Comparison of ENCODE assay signal across 13 cellular contexts in the genomic region with DNA sequence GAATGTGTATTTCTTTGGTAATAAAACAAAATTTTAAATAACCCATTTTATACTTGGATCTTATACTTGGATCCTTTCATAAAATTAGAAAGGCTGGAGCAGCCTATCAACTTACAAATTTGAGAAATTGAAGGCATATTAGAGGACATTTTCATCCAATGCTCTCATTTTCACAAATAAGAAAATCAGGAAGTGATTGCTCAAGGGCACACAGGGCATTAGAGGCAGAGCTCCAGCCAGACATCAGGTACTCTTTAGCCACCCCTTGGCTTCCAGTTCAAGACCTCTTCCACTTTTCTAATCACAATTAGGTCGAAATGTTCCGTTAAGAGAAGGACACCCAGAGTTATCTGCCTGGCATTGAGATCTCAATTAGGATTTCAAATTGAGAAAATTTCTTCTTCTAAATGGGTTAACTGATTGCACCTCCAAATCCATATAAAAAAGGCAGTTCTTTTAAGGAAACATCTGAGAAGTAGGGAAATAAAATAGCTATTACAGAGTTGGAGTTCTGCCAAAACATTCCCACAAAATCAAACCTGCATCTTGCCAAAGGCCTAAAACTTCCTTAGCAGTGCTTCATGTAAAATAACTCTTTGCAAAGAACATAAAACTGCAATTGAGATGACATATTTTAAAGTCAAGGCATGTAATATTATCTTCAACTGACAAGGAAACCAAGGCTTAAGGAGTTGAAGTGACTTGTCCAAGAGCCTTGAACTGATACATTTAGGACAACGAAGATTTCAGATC. TPM values are rescaled to one million over a fixed set of nuclear protein-coding genes. Genes with fewer than 3 reads are reported as not detected.
DNase-seq lines count a peak whose midpoint lies in the region; TF ChIP-seq lines count a peak whose summit lies in the region.
"Had no signal": no experiment of that assay in that cellular context is flagged by ENCODE, and none has a peak within 500 bp of the region (broad histone marks: within the 10 kb centered on the region; RNA-seq: fewer than 3 reads in every experiment).

No MANE protein-coding gene starts in this region.

- H4K20me1 ChIP-seq in BLaER1 treated with 17β-estradiol and CSF1 and Interleukin-3, amounts not matched to agents 10 nM and 100 nM: peaks cover 0 to 35% (median 0%) of the 10 kb centered on the region in 11 experiments; a peak in 4 of 22 replicates

- 0 out of 22 replicates have a peak, but pooled peaks cover 0 to 5% (median 0%) of the 10 kb centered on the region in 11 experiments for H3K36me3 ChIP-seq in BLaER1 treated with 17β-estradiol and CSF1 and Interleukin-3, amounts not matched to agents 10 nM and 100 nM
- H3K36me3 ChIP-seq in SJSA1 (peaks cover 50% of the 10 kb centered on the region), sigmoid colon (peaks cover 9 to 36% (median 14%) of the 10 kb centered on the region in 4 donors)

- H3K27me3 ChIP-seq in BLaER1 treated with 17β-estradiol and CSF1 and Interleukin-3, amounts not matched to agents 10 nM and 100 nM: peaks cover 0 to 22% (median 0%) of the 10 kb centered on the region in 11 experiments; a peak in 4 of 22 replicates
- H3K27me3 ChIP-seq in SJSA1 (replicated peaks) (no peaks in the 10 kb centered on the region), sigmoid colon (no peaks in the 10 kb centered on the region)

- H3K9me3 ChIP-seq in BLaER1 treated with 17β-estradiol and CSF1 and Interleukin-3, amounts not matched to agents 10 nM and 100 nM (replicated peaks in 1 of 11): peaks cover 0 to 12% (median 0%) of the 10 kb centered on the region in 11 experiments; a peak in 2 of 22 replicates
- H3K9me3 ChIP-seq in SJSA1 (replicated peaks): no peaks in the 10 kb centered on the region
- no peaks in the 10 kb centered on the region for H3K9me3 ChIP-seq in sigmoid colon

- H3K4me3 ChIP-seq in BLaER1 treated with 17β-estradiol and CSF1 and Interleukin-3, amounts not matched to agents 10 nM and 100 nM: no peak overlapping the region
- H3K4me3 ChIP-seq in SJSA1 (peak overlapping the region; percentile 32), sigmoid colon (peak overlapping the region; percentile 50 to 67 (median 58))
- H3K4me3 ChIP-seq: GM23338 had no signal

- DNase-seq in SJSA1 (ENCODE audit: low read depth in 1 of 2, low spot score in 2 of 2): peak in 1 of 2 experiments; percentile 16
- peak; percentile 75 for DNase-seq in fibroblast of peridontal ligament (ENCODE audit: extremely low read depth)
- DNase-seq in sigmoid colon: no peak
- no peak for DNase-seq in DMS79 treated with DMSO at 0.1 percent for 48 hours (lab: John Stamatoyannopoulos, UW)
- DNase-seq in NCI-H748 (lab: John Stamatoyannopoulos, UW; ENCODE audit: unreplicated experiment): no peak
- no peak for DNase-seq in NCI-H2029 (lab: John Stamatoyannopoulos, UW)
- no peak for DNase-seq in stimulated activated CD4-positive, alpha-beta T cell treated with anti-CD3 and anti-CD28 coated beads, Interleukin-4, amount 100 ng/mL, for 24 hours
- DNase-seq: activated CD8-positive, alpha-beta memory T cell treated with anti-CD3 and anti-CD28 coated beads, Interleukin-2, amount 50 U/mL, for 4 hours; CD4-positive, CD25-positive, alpha-beta regulatory T cell; KG1; nucleus accumbens had no signal

- no peak for TF ChIP-seq EP300 in sigmoid colon (IDR thresholded peaks at IDR 0.05)

- 74 to 79% methylated on average over 3 of the region's 3 CpGs for WGBS in sigmoid colon, 2 donors

- H3K4me1 ChIP-seq in BLaER1 treated with 17β-estradiol and CSF1 and Interleukin-3, amounts not matched to agents 10 nM and 100 nM: peaks cover 24 to 41% (median 32%) of the 10 kb centered on the region in 10 experiments
- H3K4me1 ChIP-seq in SJSA1 (replicated peaks) (peaks cover 45% of the 10 kb centered on the region), sigmoid colon (peaks cover 0 to 73% (median 47%) of the 10 kb centered on the region in 4 donors)

- TF ChIP-seq CTCF in sigmoid colon (IDR thresholded peaks at IDR 0.05): no peak

- no peak overlapping the region for H3K27ac ChIP-seq in BLaER1 treated with 17β-estradiol and CSF1 and Interleukin-3, amounts not matched to agents 10 nM and 100 nM
- H3K27ac ChIP-seq in SJSA1 (peak overlapping the region; percentile 58), sigmoid colon (peak overlapping the region; percentile 93 to 97 (median 95))

- no peak for TF ChIP-seq POLR2A in sigmoid colon (IDR thresholded peaks at IDR 0.05)

- intact Hi-C loops in sigmoid colon (cut with DNase I): no loop called here

- H3K9ac ChIP-seq in BLaER1 treated with 17β-estradiol and CSF1 and Interleukin-3, amounts not matched to agents 10 nM and 100 nM: no peak overlapping the region

- H3K4me2 ChIP-seq in BLaER1 treated with 17β-estradiol and CSF1 and Interleukin-3, amounts not matched to agents 10 nM and 100 nM: peak overlapping the region in 8 of 11 experiments; percentile 41 to 76 (median 58); a peak in 15 of 22 replicates
- H3K4me2 ChIP-seq: GM23338 had no signal

RNA-seq across cellular contexts. Expression of gene ACTA2, which starts 2.5 kb away (rescaled TPM):
- 1,885 and 2,012 TPM in 2 replicates for total RNA-seq in SJSA1 (2014; rRNA removed; shearing (Covaris generic))
- 1,000 to 10,000 TPM; 2,072 to 5,444 (median 3,070) TPM for total RNA-seq in sigmoid colon
- 100 to 1,000 TPM in 1 of 3 donors, 10 to 100 TPM in 2; 43.7 to 237 (median 78.1) TPM for polyA plus RNA-seq in sigmoid colon

RNA-seq across cellular contexts. Expression of gene FAS, which starts 40.5 kb away (rescaled TPM):
- total RNA-seq in SJSA1 (2014; rRNA removed; shearing (Covaris generic)): 20.6 and 25.6 TPM in 2 replicates
- total RNA-seq in sigmoid colon: 10 to 100 TPM; 14.3 to 44.6 (median 22.1) TPM
- 10 to 100 TPM in 2 of 3 donors, 1 to 10 TPM in 1; 7.6 to 18.8 (median 11.4) TPM for polyA plus RNA-seq in sigmoid colon

Comparison
In these comparisons a context has a peak if more than half of its experiments do, and no peak if none do; other contexts are left out.
1. H3K27ac ChIP-seq: peak in SJSA1 (single experiment) and sigmoid colon (4 of 4); none in BLaER1 treated with 17β-estradiol and CSF1 and Interleukin-3, amounts not matched to agents 10 nM and 100 nM (0 of 11).
2. H3K4me3 ChIP-seq: peak in SJSA1 (single experiment) and sigmoid colon (4 of 4); none in BLaER1 treated with 17β-estradiol and CSF1 and Interleukin-3, amounts not matched to agents 10 nM and 100 nM (0 of 10).